10 cellular contexts compared by ENCODE assay signal in genomic region chr5:157290156-157290980, GRCh38. TPM values are rescaled to one million over a fixed set of nuclear protein-coding genes. Genes with fewer than 3 reads are reported as not detected.
A peak's percentile ranks its signal among the peaks of the same experiment; 100 is the strongest.
DNase-seq lines count a peak whose midpoint lies in the region; ATAC-seq and TF ChIP-seq lines count a peak whose summit lies in the region.
"Had no signal": no experiment of that assay in that cellular context is flagged by ENCODE, and none has a peak within 500 bp of the region (broad histone marks: within the 10 kb centered on the region; RNA-seq: fewer than 3 reads in every experiment).

No MANE protein-coding gene starts in this region.

- no peak overlapping the region for H3K4me3 Mint-ChIP-seq in MCF 10A (ENCODE audit: unreplicated experiment)
- peak overlapping the region in 1 of 2 donors; percentile 52 for H3K4me3 Mint-ChIP-seq in stimulated activated naive B cell treated with anti-CD40 and anti-IgM and Interleukin-4, amounts not matched to agents 10 μg/mL and 1 μg/mL and 100 μg/mL, for 72 hours

- no peaks in the 10 kb centered on the region for H3K9me3 ChIP-seq in breast epithelium

- peak; percentile 38 for DNase-seq in MCF 10A (ENCODE audit: unreplicated experiment)
- no peak for DNase-seq in breast epithelium (ENCODE audit: low spot score in 2 of 2)
- peak; percentile 10 for DNase-seq in fibroblast of pulmonary artery (ENCODE audit: low read depth)
- DNase-seq in stimulated activated naive B cell treated with anti-CD40 and anti-IgM and Interleukin-4, amounts not matched to agents 10 μg/mL and 1 μg/mL and 100 μg/mL, for 72 hours = no peak
- no peak for DNase-seq in stimulated activated CD4-positive, alpha-beta T cell treated with anti-CD3 and anti-CD28 coated beads, Interleukin-4, amount 100 ng/mL, for 24 hours
- DNase-seq in erythroblast (lab: John Stamatoyannopoulos, UW) = no peak
- DNase-seq in mucosa of gallbladder (ENCODE audit: low spot score) = no peak
- DNase-seq: activated CD4-positive, alpha-beta T cell treated with anti-CD3 and anti-CD28 coated beads for 4 hours; NCI-H510A treated with DMSO at 0.1 percent for 48 hours had no signal

- no TSS peak for BruUV-seq in MCF 10A (replicated peaks; lab: Mats Ljungman, UMichigan)

- no peak overlapping the region for H3K27ac ChIP-seq in breast epithelium

- no peak overlapping the region for H3K27ac Mint-ChIP-seq in MCF 10A (ENCODE audit: low read depth, unreplicated experiment)
- peak overlapping the region; percentile 88 for H3K27ac Mint-ChIP-seq in stimulated activated naive B cell treated with anti-CD40 and anti-IgM and Interleukin-4, amounts not matched to agents 10 μg/mL and 1 μg/mL and 100 μg/mL, for 72 hours

- TF ChIP-seq POLR2A in breast epithelium (IDR thresholded peaks at IDR 0.05) (no peak), erythroblast (IDR thresholded peaks at IDR 0.05; ENCODE audit: low read length) (no peak)

- peak; percentile 82 for ATAC-seq in SK-N-SH treated with all-trans-retinoic acid at 6 μM for 48 hours
- ATAC-seq in stimulated activated naive B cell treated with anti-CD40 and anti-IgM and Interleukin-4, amounts not matched to agents 10 μg/mL and 1 μg/mL and 100 μg/mL, for 72 hours (replicated peaks) = peak in 1 of 2 donors; percentile 16

- CTCF ChIA-PET in MCF 10A (lab: Yijun Ruan, JAX) = interaction anchor here (0.6 to 1.0 kb wide), 2 partner anchors 22 to 38 kb away, joined by 3 read pairs; no protein-coding TSS in a partner anchor

- H3K27me3 ChIP-seq in breast epithelium = no peaks in the 10 kb centered on the region

- H3K27me3 Mint-ChIP-seq in MCF 10A (ENCODE audit: insufficient read depth, unreplicated experiment) = no peaks in the 10 kb centered on the region
- H3K27me3 Mint-ChIP-seq in stimulated activated naive B cell treated with anti-CD40 and anti-IgM and Interleukin-4, amounts not matched to agents 10 μg/mL and 1 μg/mL and 100 μg/mL, for 72 hours = no peaks in the 10 kb centered on the region

- H3K36me3 ChIP-seq in breast epithelium = no peaks in the 10 kb centered on the region

- H3K4me3 ChIP-seq in breast epithelium (no peak overlapping the region), fibroblast of pulmonary artery (replicated peaks; ENCODE audit: low read depth, low read length) (no peak overlapping the region)

- TF ChIP-seq CTCF in MCF 10A (IDR thresholded peaks at IDR 0.05; ENCODE audit: unreplicated experiment) = no peak
- no peak for TF ChIP-seq CTCF in breast epithelium (IDR thresholded peaks at IDR 0.05)
- TF ChIP-seq CTCF in fibroblast of pulmonary artery (IDR thresholded peaks at IDR 0.05; ENCODE audit: low read length, missing control alignments) = no peak

- peaks cover 15% of the 10 kb centered on the region for H3K4me1 Mint-ChIP-seq in MCF 10A (ENCODE audit: insufficient read depth, unreplicated experiment)
- H3K4me1 Mint-ChIP-seq in stimulated activated naive B cell treated with anti-CD40 and anti-IgM and Interleukin-4, amounts not matched to agents 10 μg/mL and 1 μg/mL and 100 μg/mL, for 72 hours = peaks cover 23 to 57% of the 10 kb centered on the region in 2 donors

- no peaks in the 10 kb centered on the region for H3K9me3 Mint-ChIP-seq in MCF 10A (ENCODE audit: unreplicated experiment)
- peaks cover 1 to 6% of the 10 kb centered on the region in 2 donors for H3K9me3 Mint-ChIP-seq in stimulated activated naive B cell treated with anti-CD40 and anti-IgM and Interleukin-4, amounts not matched to agents 10 μg/mL and 1 μg/mL and 100 μg/mL, for 72 hours

- POLR2A ChIA-PET in MCF 10A (lab: Yijun Ruan, JAX) = no interaction called here

- intact Hi-C loops in MCF 10A (cut with micrococcal nuclease) (no loop called here), breast epithelium (cut with DNase I; ENCODE audit: low total_unique reads) (no loop called here)

- H3K36me3 Mint-ChIP-seq in MCF 10A (ENCODE audit: insufficient read depth, unreplicated experiment) = peaks cover 13% of the 10 kb centered on the region
- H3K36me3 Mint-ChIP-seq in stimulated activated naive B cell treated with anti-CD40 and anti-IgM and Interleukin-4, amounts not matched to agents 10 μg/mL and 1 μg/mL and 100 μg/mL, for 72 hours = peaks cover 64 to 66% of the 10 kb centered on the region in 2 donors

- H3K4me1 ChIP-seq in breast epithelium = no peaks in the 10 kb centered on the region

TF ChIP-seq in SK-N-SH treated with all-trans-retinoic acid at 6 μM for 48 hours, 23 proteins besides CTCF, POLR2A, EP300 and RAD21 (continues in another document):
- TF ChIP-seq, protein P1, sequence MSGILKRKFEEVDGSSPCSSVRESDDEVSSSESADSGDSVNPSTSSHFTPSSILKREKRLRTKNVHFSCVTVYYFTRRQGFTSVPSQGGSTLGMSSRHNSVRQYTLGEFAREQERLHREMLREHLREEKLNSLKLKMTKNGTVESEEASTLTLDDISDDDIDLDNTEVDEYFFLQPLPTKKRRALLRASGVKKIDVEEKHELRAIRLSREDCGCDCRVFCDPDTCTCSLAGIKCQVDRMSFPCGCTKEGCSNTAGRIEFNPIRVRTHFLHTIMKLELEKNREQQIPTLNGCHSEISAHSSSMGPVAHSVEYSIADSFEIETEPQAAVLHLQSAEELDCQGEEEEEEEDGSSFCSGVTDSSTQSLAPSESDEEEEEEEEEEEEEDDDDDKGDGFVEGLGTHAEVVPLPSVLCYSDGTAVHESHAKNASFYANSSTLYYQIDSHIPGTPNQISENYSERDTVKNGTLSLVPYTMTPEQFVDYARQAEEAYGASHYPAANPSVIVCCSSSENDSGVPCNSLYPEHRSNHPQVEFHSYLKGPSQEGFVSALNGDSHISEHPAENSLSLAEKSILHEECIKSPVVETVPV (CRISPR knock-in tag; IDR thresholded peaks at IDR 0.05) = no peak
- TF ChIP-seq ZC3H10 (CRISPR knock-in tag; IDR thresholded peaks at IDR 0.05) = no peak
- no peak for TF ChIP-seq CSDC2 (CRISPR knock-in tag; IDR thresholded peaks at IDR 0.05)
- TF ChIP-seq, protein P2, sequence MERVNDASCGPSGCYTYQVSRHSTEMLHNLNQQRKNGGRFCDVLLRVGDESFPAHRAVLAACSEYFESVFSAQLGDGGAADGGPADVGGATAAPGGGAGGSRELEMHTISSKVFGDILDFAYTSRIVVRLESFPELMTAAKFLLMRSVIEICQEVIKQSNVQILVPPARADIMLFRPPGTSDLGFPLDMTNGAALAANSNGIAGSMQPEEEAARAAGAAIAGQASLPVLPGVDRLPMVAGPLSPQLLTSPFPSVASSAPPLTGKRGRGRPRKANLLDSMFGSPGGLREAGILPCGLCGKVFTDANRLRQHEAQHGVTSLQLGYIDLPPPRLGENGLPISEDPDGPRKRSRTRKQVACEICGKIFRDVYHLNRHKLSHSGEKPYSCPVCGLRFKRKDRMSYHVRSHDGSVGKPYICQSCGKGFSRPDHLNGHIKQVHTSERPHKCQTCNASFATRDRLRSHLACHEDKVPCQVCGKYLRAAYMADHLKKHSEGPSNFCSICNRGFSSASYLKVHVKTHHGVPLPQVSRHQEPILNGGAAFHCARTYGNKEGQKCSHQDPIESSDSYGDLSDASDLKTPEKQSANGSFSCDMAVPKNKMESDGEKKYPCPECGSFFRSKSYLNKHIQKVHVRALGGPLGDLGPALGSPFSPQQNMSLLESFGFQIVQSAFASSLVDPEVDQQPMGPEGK (CRISPR knock-in tag; IDR thresholded peaks at IDR 0.05; ENCODE audit: borderline replicate concordance) = no peak
- TF ChIP-seq TOX (CRISPR knock-in tag; IDR thresholded peaks at IDR 0.05; ENCODE audit: borderline replicate concordance) = no peak
- TF ChIP-seq ESRRG (CRISPR knock-in tag; IDR thresholded peaks at IDR 0.05) = no peak
- no peak for TF ChIP-seq ISL1 (CRISPR knock-in tag; IDR thresholded peaks at IDR 0.05)
- TF ChIP-seq, protein P3, sequence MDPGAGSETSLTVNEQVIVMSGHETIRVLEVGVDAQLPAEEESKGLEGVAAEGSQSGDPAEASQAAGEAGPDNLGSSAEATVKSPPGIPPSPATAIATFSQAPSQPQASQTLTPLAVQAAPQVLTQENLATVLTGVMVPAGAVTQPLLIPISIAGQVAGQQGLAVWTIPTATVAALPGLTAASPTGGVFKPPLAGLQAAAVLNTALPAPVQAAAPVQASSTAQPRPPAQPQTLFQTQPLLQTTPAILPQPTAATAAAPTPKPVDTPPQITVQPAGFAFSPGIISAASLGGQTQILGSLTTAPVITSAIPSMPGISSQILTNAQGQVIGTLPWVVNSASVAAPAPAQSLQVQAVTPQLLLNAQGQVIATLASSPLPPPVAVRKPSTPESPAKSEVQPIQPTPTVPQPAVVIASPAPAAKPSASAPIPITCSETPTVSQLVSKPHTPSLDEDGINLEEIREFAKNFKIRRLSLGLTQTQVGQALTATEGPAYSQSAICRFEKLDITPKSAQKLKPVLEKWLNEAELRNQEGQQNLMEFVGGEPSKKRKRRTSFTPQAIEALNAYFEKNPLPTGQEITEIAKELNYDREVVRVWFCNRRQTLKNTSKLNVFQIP (CRISPR knock-in tag; IDR thresholded peaks at IDR 0.05; ENCODE audit: borderline replicate concordance, low read depth) = no peak
- no peak for TF ChIP-seq TCF4 (CRISPR knock-in tag; IDR thresholded peaks at IDR 0.05; ENCODE audit: borderline replicate concordance)
- TF ChIP-seq ZFP3 (CRISPR knock-in tag; IDR thresholded peaks at IDR 0.05) = no peak
- no peak for TF ChIP-seq BACH2 (CRISPR knock-in tag; IDR thresholded peaks at IDR 0.05; ENCODE audit: borderline replicate concordance)
- TF ChIP-seq SNAI2 (CRISPR knock-in tag; IDR thresholded peaks at IDR 0.05) = no peak
- no peak for TF ChIP-seq GLIS3 (CRISPR knock-in tag; IDR thresholded peaks at IDR 0.05)
- no peak for TF ChIP-seq ZFP30 (CRISPR knock-in tag; IDR thresholded peaks at IDR 0.05)
- TF ChIP-seq RARB (CRISPR knock-in tag; IDR thresholded peaks at IDR 0.05) = no peak
- TF ChIP-seq ZNF70 (CRISPR knock-in tag; IDR thresholded peaks at IDR 0.05) = no peak

RNA-seq across cellular contexts. Expression of gene CYFIP2, which starts 24.4 kb away (rescaled TPM):
- 50.5 and 50.8 TPM in 2 replicates for total RNA-seq in MCF 10A (2022)
- 10 to 100 TPM in 2 of 3 donors, 1 to 10 TPM in 1; 6.2 to 15.5 (median 12.1) TPM for total RNA-seq in breast epithelium
- 76.4 TPM for total RNA-seq in mucosa of gallbladder

Comparison
In these comparisons a context has a peak if more than half of its experiments do, and no peak if none do; other contexts are left out.
1. DNase-seq: peak in MCF 10A (single experiment) and fibroblast of pulmonary artery (single experiment); none in breast epithelium (0 of 2), stimulated activated naive B cell treated with anti-CD40 and anti-IgM and Interleukin-4, amounts not matched to agents 10 μg/mL and 1 μg/mL and 100 μg/mL, for 72 hours (single experiment), stimulated activated CD4-positive, alpha-beta T cell treated with anti-CD3 and anti-CD28 coated beads, Interleukin-4, amount 100 ng/mL, for 24 hours (single experiment), erythroblast (0 of 2) and mucosa of gallbladder (single experiment).